ENCODE assay signal across 3 cellular contexts in genomic region chr16:18336636-18337035, GRCh38. TPM values are rescaled to one million over a fixed set of nuclear protein-coding genes. Genes with fewer than 3 reads are reported as not detected.
"Had no signal": no experiment of that assay in that cellular context is flagged by ENCODE, and none has a peak within 500 bp of the region (broad histone marks: within the 10 kb centered on the region; RNA-seq: fewer than 3 reads in every experiment).

TSS of gene NPIPA8 (minus strand) at chr16:18336736. CDS start at chr16:18332662, 4,074 bp downstream.

RNA-seq across cellular contexts. Expression of gene NPIPA8, which starts in this region (rescaled TPM):
- total RNA-seq: activated CD4-positive, alpha-beta memory T cell treated with anti-CD3 and anti-CD28 coated beads, Interleukin-2, amount 10 ng/mL, durations not matched to agents 7 days and 5 days; body of pancreas; dermis blood vessel endothelial cell had no signal
